In genomic region chr7:129438839-129439640, GRCh38 we compare ENCODE assay signal across 9 cellular contexts. TPM values are rescaled to one million over a fixed set of nuclear protein-coding genes. Genes with fewer than 3 reads are reported as not detected.
DNase-seq lines count a peak whose midpoint lies in the region; TF ChIP-seq lines count a peak whose summit lies in the region.
"Had no signal": no experiment of that assay in that cellular context is flagged by ENCODE, and none has a peak within 500 bp of the region (broad histone marks: within the 10 kb centered on the region; RNA-seq: fewer than 3 reads in every experiment).

No MANE protein-coding gene starts in this region.

- intact Hi-C loops in Caco-2 (cut with micrococcal nuclease; ENCODE audit: unreplicated experiment) = no loop called here

- no TSS peak for BruUV-seq in Caco-2 (replicated peaks; lab: Mats Ljungman, UMichigan)

- peaks cover 5% of the 10 kb centered on the region for H3K36me3 Mint-ChIP-seq in Caco-2 (ENCODE audit: insufficient read depth, unreplicated experiment)

- no peaks in the 10 kb centered on the region for H3K4me1 ChIP-seq in HEK293 (ENCODE audit: control insufficient read depth, insufficient read depth, low read length)
- H3K4me1 ChIP-seq in Caco-2 = no peaks in the 10 kb centered on the region; the same call in 1 of the 2 replicates

- DNase-seq in SK-MEL-5 (ENCODE audit: low read depth, low spot score) (peak; percentile 71), dermis blood vessel endothelial cell (peak; percentile 72), Caco-2 (no peak), NCI-H774 (lab: John Stamatoyannopoulos, UW) (no peak), SIG-M5 (lab: John Stamatoyannopoulos, UW) (no peak), GM10266 (ENCODE audit: extremely low spot score) (no peak)
- peak; percentile 18 to 37 for DNase-seq in stimulated activated CD4-positive, alpha-beta T cell treated with anti-CD3 and anti-CD28 coated beads, Interleukin-1b, Interleukin-23, amount 100 ng/mL, for 4 hours (ENCODE audit: low read depth in 2 of 2)

- H3K36me3 ChIP-seq in HEK293 (ENCODE audit: control insufficient read depth in 2 of 2, insufficient read depth in 1 of 2, low read length in 2 of 2) (peaks cover 4 to 13% of the 10 kb centered on the region in 2 experiments; a peak in 2 of 3 replicates), Caco-2 (ENCODE audit: control insufficient read depth, insufficient read depth, low read length) (no peaks in the 10 kb centered on the region)

- no peak overlapping the region for H3K27ac ChIP-seq in HEK293 (ENCODE audit: extremely low read depth, low read depth, low read length)
- H3K27ac ChIP-seq: VCaP had no signal

- no peak overlapping the region for H3K4me3 Mint-ChIP-seq in Caco-2 (ENCODE audit: unreplicated experiment)

- no peak for TF ChIP-seq CTCF in HEK293 (tag by site-specific recombination; IDR thresholded peaks at IDR 0.05)
- TF ChIP-seq CTCF in Caco-2 (IDR thresholded peaks at IDR 0.05; ENCODE audit: insufficient read depth in 1 of 2, low read depth in 1 of 2, low read length in 1 of 2, severe bottlenecking in 1 of 2, unreplicated experiment in 1 of 2) = no peak
- TF ChIP-seq CTCF in GM10266 (IDR thresholded peaks at IDR 0.05; ENCODE audit: control insufficient read depth, insufficient read depth, low read depth, missing control alignments) = no peak

- CTCF ChIA-PET in HEK293 (lab: Yijun Ruan, JAX) = interaction anchor here (0.6 to 1.6 kb wide), 11 partner anchors 13 to 1543 kb away, joined by 3 to 7 read pairs (median 3); no protein-coding TSS in a partner anchor
- CTCF ChIA-PET in Caco-2 (lab: Charles Lee) = interaction anchor here (0.6 kb wide), 1 partner anchor 89 kb away, joined by 3 read pairs; no protein-coding TSS in a partner anchor

- in situ Hi-C loops in SK-MEL-5 (cut with HindIII; ENCODE audit: low pct_unique_long_range_greater_than_20kb, low sequenced_read_pairs) = no loop called here

- H3K4me3 ChIP-seq in HEK293 (ENCODE audit: low read depth, low read length) (no peak overlapping the region), Caco-2 (ENCODE audit: low read depth, low read length) (no peak overlapping the region)

- H3K27me3 Mint-ChIP-seq in Caco-2 (ENCODE audit: insufficient read depth, unreplicated experiment) = peaks cover 4% of the 10 kb centered on the region

- no peaks in the 10 kb centered on the region for H3K9me3 Mint-ChIP-seq in Caco-2 (ENCODE audit: unreplicated experiment)

- no peaks in the 10 kb centered on the region for H3K4me1 Mint-ChIP-seq in Caco-2 (ENCODE audit: low read depth, unreplicated experiment)

- H3K27ac Mint-ChIP-seq in Caco-2 (ENCODE audit: unreplicated experiment) = no peak overlapping the region

- POLR2A ChIA-PET in HEK293 (lab: Yijun Ruan, JAX) (no interaction called here), Caco-2 (lab: Charles Lee) (no interaction called here)

- H3K9me3 ChIP-seq in HEK293 (ENCODE audit: control insufficient read depth, insufficient read depth, low read depth, low read length) = no peaks in the 10 kb centered on the region
- no peaks in the 10 kb centered on the region for H3K9me3 ChIP-seq in Caco-2

- H3K27me3 ChIP-seq in Caco-2 (replicated peaks; ENCODE audit: control insufficient read depth, insufficient read depth, low read length) = no peaks in the 10 kb centered on the region

TF ChIP-seq in HEK293, 187 proteins besides CTCF, POLR2A, EP300 and RAD21:
- no peak for TF ChIP-seq ZNF621 (tag by site-specific recombination; IDR thresholded peaks at IDR 0.05)
- TF ChIP-seq ZNF114 (tag by site-specific recombination; IDR thresholded peaks at IDR 0.05) = no peak
- no peak for TF ChIP-seq MEIS1 (CRISPR knock-in tag; IDR thresholded peaks at IDR 0.05; ENCODE audit: borderline replicate concordance)
- no peak for TF ChIP-seq ZNF664 (tag by site-specific recombination; IDR thresholded peaks at IDR 0.05)
- no peak for TF ChIP-seq ZNF629 (tag by site-specific recombination; IDR thresholded peaks at IDR 0.05)
- peak; percentile 94 for TF ChIP-seq SP7 (tag by site-specific recombination; IDR thresholded peaks at IDR 0.05)
- peak; percentile 27; the same call in 1 of the 2 replicates for TF ChIP-seq SP2 (tag by site-specific recombination; IDR thresholded peaks at IDR 0.05)
- TF ChIP-seq REPIN1 (tag by site-specific recombination; IDR thresholded peaks at IDR 0.05; ENCODE audit: low read depth) = no peak
- no peak for TF ChIP-seq ZNF10 (tag by site-specific recombination; IDR thresholded peaks at IDR 0.05)
- TF ChIP-seq YY1 (tag by site-specific recombination; IDR thresholded peaks at IDR 0.05) = no peak
- TF ChIP-seq ZNF148 (tag by site-specific recombination; IDR thresholded peaks at IDR 0.05; ENCODE audit: borderline replicate concordance) = no peak
TF ChIP-seq in HEK293: peak in this region for 2.

RNA-seq across cellular contexts. Expression of gene STRIP2, which starts 4.8 kb away (rescaled TPM):
- 12.1 and 12.2 TPM in 2 replicates for total RNA-seq in SK-MEL-5 (2014; rRNA removed; shearing (Covaris generic))
- polyA plus RNA-seq in SK-MEL-5 (2015; cell fraction: cytosol; rRNA removed) = 11.7 and 16.1 TPM in 2 replicates
- 85.9 and 111 TPM in 2 replicates for polyA plus RNA-seq in SK-MEL-5 (2015; cell fraction: nucleus; rRNA removed)
- total RNA-seq in dermis blood vessel endothelial cell = 2.7 and 6.1 TPM in 2 replicates
- total RNA-seq in Caco-2 (2022) = 5.8 and 6.5 TPM in 2 replicates

Comparison
In these comparisons a context has a peak if more than half of its experiments do, and no peak if none do; other contexts are left out.
1. DNase-seq: peak in SK-MEL-5 (single experiment), dermis blood vessel endothelial cell (single experiment) and stimulated activated CD4-positive, alpha-beta T cell treated with anti-CD3 and anti-CD28 coated beads, Interleukin-1b, Interleukin-23, amount 100 ng/mL, for 4 hours (2 of 2); none in Caco-2 (0 of 2), NCI-H774 (single experiment), SIG-M5 (single experiment) and GM10266 (single experiment).